ENCODE assay signal across 16 cellular contexts in genomic region chr3:129353589-129353941, GRCh38.
"Had no signal": no experiment of that assay in that cellular context is flagged by ENCODE, and none has a peak within 500 bp of the region (broad histone marks: within the 10 kb centered on the region; RNA-seq: fewer than 3 reads in every experiment).

No MANE protein-coding gene starts in this region.

- H3K27ac ChIP-seq: upper lobe of right lung, vagina had no signal

- H3K4me3 ChIP-seq: left lung, lung, right atrium auricular region, tibial nerve, upper lobe of right lung, vagina had no signal

- H3K36me3 ChIP-seq: left lung, right atrium auricular region, tibial nerve, upper lobe of right lung, vagina had no signal

- H3K36me3 Mint-ChIP-seq: stimulated activated memory B cell treated with anti-CD40 and anti-IgM and Interleukin-4, amounts not matched to agents 10 μg/mL and 1 μg/mL and 100 μg/mL, for 72 hours had no signal

- H3K27me3 ChIP-seq: left lung, right atrium auricular region, tibial nerve, upper lobe of right lung, vagina had no signal

- H3K9me3 ChIP-seq: left lung, right atrium auricular region, tibial nerve, upper lobe of right lung, vagina had no signal

- H3K4me3 Mint-ChIP-seq: effector memory CD8-positive, alpha-beta T cell; nephron; stimulated activated memory B cell treated with anti-CD40 and anti-IgM and Interleukin-4, amounts not matched to agents 10 μg/mL and 1 μg/mL and 100 μg/mL, for 72 hours; stimulated activated naive CD8-positive, alpha-beta T cell treated with anti-CD3 and anti-CD28 coated beads, Interleukin-15, Interleukin-2, amounts not matched to agents 100 ng/mL and 50 ng/mL, for 24 hours had no signal

- DNase-seq: effector memory CD8-positive, alpha-beta T cell; foreskin melanocyte; islet precursor cell; left lung; mesenchymal stem cell; midbrain; stimulated activated CD4-positive, alpha-beta T cell treated with anti-CD3 and anti-CD28 coated beads, Interleukin-4, amount 100 ng/mL, for 1 hour; stimulated activated CD8-positive, alpha-beta memory T cell treated with anti-CD3 and anti-CD28 coated beads, Interleukin-4, amount 100 ng/mL, for 48 hours; upper lobe of right lung had no signal

- ATAC-seq: effector memory CD8-positive, alpha-beta T cell; left lung; stimulated activated memory B cell treated with anti-CD40 and anti-IgM and Interleukin-4, amounts not matched to agents 10 μg/mL and 1 μg/mL and 100 μg/mL, for 72 hours; upper lobe of right lung had no signal

- H3K4me1 ChIP-seq: right atrium auricular region, tibial nerve, upper lobe of right lung, vagina had no signal

- H3K27ac Mint-ChIP-seq: effector memory CD8-positive, alpha-beta T cell; nephron; stimulated activated memory B cell treated with anti-CD40 and anti-IgM and Interleukin-4, amounts not matched to agents 10 μg/mL and 1 μg/mL and 100 μg/mL, for 72 hours; stimulated activated naive CD8-positive, alpha-beta T cell treated with anti-CD3 and anti-CD28 coated beads, Interleukin-15, Interleukin-2, amounts not matched to agents 100 ng/mL and 50 ng/mL, for 24 hours had no signal

- H3K4me1 Mint-ChIP-seq: stimulated activated memory B cell treated with anti-CD40 and anti-IgM and Interleukin-4, amounts not matched to agents 10 μg/mL and 1 μg/mL and 100 μg/mL, for 72 hours had no signal

- H3K27me3 Mint-ChIP-seq: stimulated activated naive CD8-positive, alpha-beta T cell treated with anti-CD3 and anti-CD28 coated beads, Interleukin-15, Interleukin-2, amounts not matched to agents 100 ng/mL and 50 ng/mL, for 24 hours had no signal

- H3K9me3 Mint-ChIP-seq: effector memory CD8-positive, alpha-beta T cell; nephron; stimulated activated naive CD8-positive, alpha-beta T cell treated with anti-CD3 and anti-CD28 coated beads, Interleukin-15, Interleukin-2, amounts not matched to agents 100 ng/mL and 50 ng/mL, for 24 hours had no signal
